ENCODE assay signal across 36 cellular contexts in genomic region chr2:129945557-129945956, GRCh38.
"Had no signal": no experiment of that assay in that cellular context is flagged by ENCODE, and none has a peak within 500 bp of the region (broad histone marks: within the 10 kb centered on the region; RNA-seq: fewer than 3 reads in every experiment).

No MANE protein-coding gene starts in this region.

- H3K27me3 ChIP-seq: MG63 had no signal

- H3K4me3 ChIP-seq: MG63 had no signal

- H3K9me3 ChIP-seq: MG63 had no signal

- H3K36me3 ChIP-seq: MG63 had no signal

- DNase-seq: Karpas-422, Kasumi-1, MG63, MM.1S, MV-4-11, NCI-H1048, NCI-H1092, NCI-H1092 treated with DMSO at 0.1 percent for 48 hours, NCI-H1105, NCI-H1105 treated with DMSO at 0.1 percent for 48 hours, NCI-H1417, NCI-H1417 treated with DMSO at 0.1 percent for 48 hours, NCI-H1436, NCI-H1436 treated with DMSO at 0.1 percent for 48 hours, NCI-H146, NCI-H1694, NCI-H1694 treated with DMSO at 0.1 percent for 48 hours, NCI-H187, NCI-H187 treated with DMSO at 0.1 percent for 48 hours, NCI-H1930, NCI-H2029, NCI-H2029 treated with DMSO at 0.1 percent for 48 hours, NCI-H2081, NCI-H2081 treated with DMSO at 0.1 percent for 48 hours, NCI-H2107, NCI-H2171, NCI-H2171 treated with DMSO at 0.1 percent for 48 hours, NCI-H2227 treated with DMSO at 0.1 percent for 48 hours, NCI-H226, NCI-H345, NCI-H446, NCI-H446 treated with DMSO at 0.1 percent for 48 hours, NCI-H510A, NCI-H510A treated with DMSO at 0.1 percent for 48 hours, NCI-H524, NCI-H524 treated with DMSO at 0.1 percent for 48 hours had no signal
